ENCODE assay signal across 1 cellular context in the genomic region with DNA sequence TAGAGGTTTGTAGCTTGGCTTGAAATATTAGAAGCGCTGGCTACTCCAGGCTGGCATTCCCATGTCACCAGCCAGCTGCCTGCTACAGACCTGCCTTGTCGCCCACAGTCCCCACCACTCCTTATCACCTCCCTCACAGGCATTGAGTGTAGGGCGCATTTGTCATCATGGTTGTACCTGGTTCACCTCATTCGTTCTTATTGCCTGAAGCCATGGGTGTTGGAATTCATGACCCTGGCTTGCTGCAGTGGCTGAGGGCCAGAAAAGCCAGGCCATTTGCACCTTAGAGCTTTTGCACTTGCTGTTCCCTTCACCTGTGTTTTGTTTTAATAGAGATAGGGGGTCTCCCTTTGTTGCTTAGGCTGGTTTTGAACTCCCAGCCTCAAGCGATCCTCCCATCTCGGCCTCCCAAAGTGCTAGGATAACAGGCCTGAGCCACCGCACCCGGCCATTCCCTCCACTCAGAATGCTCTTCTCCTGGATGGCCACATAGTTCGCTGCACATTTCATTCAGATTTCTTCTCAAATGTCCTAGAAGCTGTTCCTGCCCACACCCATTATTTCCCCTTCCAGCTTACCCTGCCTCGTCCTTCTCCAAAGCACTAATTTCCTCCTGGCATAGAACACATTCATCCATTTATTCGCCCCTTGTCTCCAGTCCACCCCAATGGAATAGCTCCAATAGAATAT.
TF ChIP-seq lines count a peak whose summit lies in the region.

No MANE protein-coding gene starts in this region.

TF ChIP-seq in HepG2, 621 proteins besides CTCF, POLR2A, EP300 and RAD21 (continued from another document):
- TF ChIP-seq, protein P1, sequence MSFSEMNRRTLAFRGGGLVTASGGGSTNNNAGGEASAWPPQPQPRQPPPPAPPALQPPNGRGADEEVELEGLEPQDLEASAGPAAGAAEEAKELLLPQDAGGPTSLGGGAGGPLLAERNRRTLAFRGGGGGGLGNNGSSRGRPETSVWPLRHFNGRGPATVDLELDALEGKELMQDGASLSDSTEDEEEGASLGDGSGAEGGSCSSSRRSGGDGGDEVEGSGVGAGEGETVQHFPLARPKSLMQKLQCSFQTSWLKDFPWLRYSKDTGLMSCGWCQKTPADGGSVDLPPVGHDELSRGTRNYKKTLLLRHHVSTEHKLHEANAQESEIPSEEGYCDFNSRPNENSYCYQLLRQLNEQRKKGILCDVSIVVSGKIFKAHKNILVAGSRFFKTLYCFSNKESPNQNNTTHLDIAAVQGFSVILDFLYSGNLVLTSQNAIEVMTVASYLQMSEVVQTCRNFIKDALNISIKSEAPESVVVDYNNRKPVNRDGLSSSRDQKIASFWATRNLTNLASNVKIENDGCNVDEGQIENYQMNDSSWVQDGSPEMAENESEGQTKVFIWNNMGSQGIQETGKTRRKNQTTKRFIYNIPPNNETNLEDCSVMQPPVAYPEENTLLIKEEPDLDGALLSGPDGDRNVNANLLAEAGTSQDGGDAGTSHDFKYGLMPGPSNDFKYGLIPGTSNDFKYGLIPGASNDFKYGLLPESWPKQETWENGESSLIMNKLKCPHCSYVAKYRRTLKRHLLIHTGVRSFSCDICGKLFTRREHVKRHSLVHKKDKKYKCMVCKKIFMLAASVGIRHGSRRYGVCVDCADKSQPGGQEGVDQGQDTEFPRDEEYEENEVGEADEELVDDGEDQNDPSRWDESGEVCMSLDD (CRISPR knock-in tag; IDR thresholded peaks at IDR 0.05; ENCODE audit: borderline replicate concordance): no peak
- TF ChIP-seq RORA (CRISPR knock-in tag; IDR thresholded peaks at IDR 0.05) (no peak), MEIS1 (CRISPR knock-in tag; IDR thresholded peaks at IDR 0.05; ENCODE audit: borderline replicate concordance) (no peak), KLF6 (CRISPR knock-in tag; IDR thresholded peaks at IDR 0.05) (no peak), NAIF1 (CRISPR knock-in tag; IDR thresholded peaks at IDR 0.05; ENCODE audit: borderline replicate concordance) (no peak), ZBTB7B (CRISPR knock-in tag; IDR thresholded peaks at IDR 0.05) (no peak), RCOR2 (CRISPR knock-in tag; IDR thresholded peaks at IDR 0.05) (no peak), PHF20 (CRISPR knock-in tag; IDR thresholded peaks at IDR 0.05) (no peak)
